18 cellular contexts compared by ENCODE assay signal in the genomic region with DNA sequence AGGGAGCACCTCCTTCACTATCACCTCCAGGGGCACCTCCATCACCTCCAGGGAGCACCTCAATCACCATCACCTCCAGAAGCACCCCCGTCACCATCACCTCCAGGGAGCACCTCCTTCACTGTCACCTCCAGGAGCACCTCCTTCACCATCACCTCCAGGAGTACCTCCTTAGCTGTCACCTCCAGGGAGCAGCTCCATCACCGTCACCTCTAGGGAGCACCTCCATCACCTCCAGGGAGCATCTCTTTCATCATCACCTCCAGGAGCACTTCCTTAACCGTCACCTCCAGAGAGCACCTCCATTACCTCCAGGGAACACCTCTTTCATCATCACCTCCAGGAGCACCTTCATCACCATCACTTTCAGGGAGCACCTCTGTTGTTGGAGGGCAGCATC.
DNase-seq lines count a peak whose midpoint lies in the region; ATAC-seq and TF ChIP-seq lines count a peak whose summit lies in the region.
"Had no signal": no experiment of that assay in that cellular context is flagged by ENCODE, and none has a peak within 500 bp of the region (broad histone marks: within the 10 kb centered on the region; RNA-seq: fewer than 3 reads in every experiment).

No MANE protein-coding gene starts in this region.

- H3K4me1 Mint-ChIP-seq in activated naive CD4-positive, alpha-beta T cell treated with anti-CD3 and anti-CD28 coated beads, Interleukin-2, amount 10 ng/mL, durations not matched to agents 7 days and 5 days: peaks cover under 1% of the 10 kb centered on the region
- no peaks in the 10 kb centered on the region for H3K4me1 Mint-ChIP-seq in endodermal cell
- peaks cover 17% of the 10 kb centered on the region for H3K4me1 Mint-ChIP-seq in neural crest cell
- H3K4me1 Mint-ChIP-seq: CD8-positive, alpha-beta memory T cell had no signal

- peak overlapping the region; percentile 64 for H3K27ac Mint-ChIP-seq in activated naive CD4-positive, alpha-beta T cell treated with anti-CD3 and anti-CD28 coated beads, Interleukin-2, amount 10 ng/mL, durations not matched to agents 7 days and 5 days
- H3K27ac Mint-ChIP-seq in endodermal cell (no peak overlapping the region), neural crest cell (ENCODE audit: unreplicated experiment) (peak overlapping the region; percentile 27)

- no peak for DNase-seq in activated naive CD4-positive, alpha-beta T cell treated with anti-CD3 and anti-CD28 coated beads, Interleukin-2, amount 10 ng/mL, durations not matched to agents 7 days and 5 days
- DNase-seq in activated naive CD4-positive, alpha-beta T cell treated with Interleukin-2 at 50 U/mL for 16 hours: no peak
- peak; percentile 16 for DNase-seq in endodermal cell
- no peak for DNase-seq in neural crest cell (ENCODE audit: low read depth, low spot score)
- peak; percentile 13 to 38 for DNase-seq in suprapubic skin (ENCODE audit: low spot score in 2 of 2)
- no peak for DNase-seq in NCI-H2107 (lab: John Stamatoyannopoulos, UW)
- DNase-seq in superior temporal gyrus (ENCODE audit: extremely low spot score): no peak
- DNase-seq: CD8-positive, alpha-beta memory T cell; GOT3; NCI-H1417; NCI-H187; NCI-H2227 treated with DMSO at 0.1 percent for 48 hours; NCI-H524; NCI-H82; OCI-M1; SHP77 had no signal

- H3K9ac ChIP-seq in endodermal cell (ENCODE audit: extremely low read depth, low read length, poor library complexity, severe bottlenecking): no peak overlapping the region
- H3K9ac ChIP-seq: BLaER1 treated with 17β-estradiol and CSF1 and Interleukin-3, amounts not matched to agents 10 nM and 100 nM had no signal

- CTCF ChIA-PET in activated naive CD4-positive, alpha-beta T cell treated with anti-CD3 and anti-CD28 coated beads, Interleukin-2, amount 10 ng/mL, durations not matched to agents 7 days and 5 days (lab: Charles Lee): interaction anchor here (0.7 kb wide), 1 partner anchor 392 kb away, joined by 3 read pairs; no protein-coding TSS in a partner anchor

- TF ChIP-seq POLR2A in suprapubic skin (IDR thresholded peaks at IDR 0.05): no peak

- H3K9me3 ChIP-seq in endodermal cell (ENCODE audit: control insufficient read depth, low read length): peaks cover 13% of the 10 kb centered on the region
- no peaks in the 10 kb centered on the region for H3K9me3 ChIP-seq in suprapubic skin

- H3K4me3 ChIP-seq in endodermal cell (ENCODE audit: low read length) (no peak overlapping the region), suprapubic skin (no peak overlapping the region)
- H3K4me3 ChIP-seq: BLaER1 treated with 17β-estradiol and CSF1 and Interleukin-3, amounts not matched to agents 10 nM and 100 nM had no signal

- no peak for TF ChIP-seq EP300 in suprapubic skin (IDR thresholded peaks at IDR 0.05)

- H3K4me3 Mint-ChIP-seq in activated naive CD4-positive, alpha-beta T cell treated with anti-CD3 and anti-CD28 coated beads, Interleukin-2, amount 10 ng/mL, durations not matched to agents 7 days and 5 days: no peak overlapping the region
- H3K4me3 Mint-ChIP-seq in endodermal cell (no peak overlapping the region), neural crest cell (no peak overlapping the region)

- H3K36me3 ChIP-seq in endodermal cell (ENCODE audit: control insufficient read depth, insufficient read depth, low read length): no peaks in the 10 kb centered on the region
- H3K36me3 ChIP-seq in suprapubic skin: no peaks in the 10 kb centered on the region
- H3K36me3 ChIP-seq: BLaER1 treated with 17β-estradiol and CSF1 and Interleukin-3, amounts not matched to agents 10 nM and 100 nM had no signal

- H3K27me3 Mint-ChIP-seq in activated naive CD4-positive, alpha-beta T cell treated with anti-CD3 and anti-CD28 coated beads, Interleukin-2, amount 10 ng/mL, durations not matched to agents 7 days and 5 days: peaks cover 49% of the 10 kb centered on the region
- H3K27me3 Mint-ChIP-seq in endodermal cell (ENCODE audit: insufficient read depth) (peaks cover 3% of the 10 kb centered on the region), neural crest cell (ENCODE audit: low read depth) (no peaks in the 10 kb centered on the region)

- TF ChIP-seq CTCF in endodermal cell (conservative IDR thresholded peaks at IDR 0.05): no peak
- no peak for TF ChIP-seq CTCF in neural crest cell (conservative IDR thresholded peaks at IDR 0.05)
- no peak for TF ChIP-seq CTCF in suprapubic skin (IDR thresholded peaks at IDR 0.05)

- H3K36me3 Mint-ChIP-seq in activated naive CD4-positive, alpha-beta T cell treated with anti-CD3 and anti-CD28 coated beads, Interleukin-2, amount 10 ng/mL, durations not matched to agents 7 days and 5 days: no peaks in the 10 kb centered on the region
- H3K36me3 Mint-ChIP-seq in endodermal cell (ENCODE audit: low read depth) (no peaks in the 10 kb centered on the region), neural crest cell (ENCODE audit: low read depth) (no peaks in the 10 kb centered on the region)
- H3K36me3 Mint-ChIP-seq: CD8-positive, alpha-beta memory T cell had no signal

- H3K9me3 Mint-ChIP-seq in activated naive CD4-positive, alpha-beta T cell treated with anti-CD3 and anti-CD28 coated beads, Interleukin-2, amount 10 ng/mL, durations not matched to agents 7 days and 5 days: no peaks in the 10 kb centered on the region
- H3K9me3 Mint-ChIP-seq in endodermal cell (peaks cover 36% of the 10 kb centered on the region), neural crest cell (peaks cover 3% of the 10 kb centered on the region)
- H3K9me3 Mint-ChIP-seq: CD8-positive, alpha-beta memory T cell had no signal

- H3K27ac ChIP-seq in endodermal cell (ENCODE audit: low read depth, low read length) (no peak overlapping the region), suprapubic skin (no peak overlapping the region)
- H3K27ac ChIP-seq: BLaER1 treated with 17β-estradiol and CSF1 and Interleukin-3, amounts not matched to agents 10 nM and 100 nM had no signal

- H3K27me3 ChIP-seq in endodermal cell (ENCODE audit: control insufficient read depth, insufficient read depth, low read length, poor library complexity, severe bottlenecking) (no peaks in the 10 kb centered on the region), suprapubic skin (peaks cover 6% of the 10 kb centered on the region)
- H3K27me3 ChIP-seq: BLaER1 treated with 17β-estradiol and CSF1 and Interleukin-3, amounts not matched to agents 10 nM and 100 nM had no signal

- no peak for ATAC-seq in HG02840 (IDR thresholded peaks at IDR 0.05; ENCODE audit: low FRiP score, unreplicated experiment)

- no peaks in the 10 kb centered on the region for H3K4me1 ChIP-seq in endodermal cell (ENCODE audit: control insufficient read depth, insufficient read depth, low read length)
- H3K4me1 ChIP-seq in suprapubic skin: no peaks in the 10 kb centered on the region

- WGBS in endodermal cell (ENCODE audit: insufficient coverage in 1 of 2, insufficient read length in 1 of 2), 2 experiments: 43 to 60% methylated on average over 2 to 3 of the region's 3 CpGs
- 78% methylated on average over 3 of the region's 3 CpGs for WGBS in suprapubic skin

Comparison
In these comparisons a context has a peak if more than half of its experiments do, and no peak if none do; other contexts are left out.
1. DNase-seq: peak in endodermal cell (single experiment) and suprapubic skin (2 of 2); none in activated naive CD4-positive, alpha-beta T cell treated with anti-CD3 and anti-CD28 coated beads, Interleukin-2, amount 10 ng/mL, durations not matched to agents 7 days and 5 days (single experiment), activated naive CD4-positive, alpha-beta T cell treated with Interleukin-2 at 50 U/mL for 16 hours (single experiment), neural crest cell (single experiment), NCI-H2107 (single experiment) and superior temporal gyrus (single experiment).